In the genomic region with DNA sequence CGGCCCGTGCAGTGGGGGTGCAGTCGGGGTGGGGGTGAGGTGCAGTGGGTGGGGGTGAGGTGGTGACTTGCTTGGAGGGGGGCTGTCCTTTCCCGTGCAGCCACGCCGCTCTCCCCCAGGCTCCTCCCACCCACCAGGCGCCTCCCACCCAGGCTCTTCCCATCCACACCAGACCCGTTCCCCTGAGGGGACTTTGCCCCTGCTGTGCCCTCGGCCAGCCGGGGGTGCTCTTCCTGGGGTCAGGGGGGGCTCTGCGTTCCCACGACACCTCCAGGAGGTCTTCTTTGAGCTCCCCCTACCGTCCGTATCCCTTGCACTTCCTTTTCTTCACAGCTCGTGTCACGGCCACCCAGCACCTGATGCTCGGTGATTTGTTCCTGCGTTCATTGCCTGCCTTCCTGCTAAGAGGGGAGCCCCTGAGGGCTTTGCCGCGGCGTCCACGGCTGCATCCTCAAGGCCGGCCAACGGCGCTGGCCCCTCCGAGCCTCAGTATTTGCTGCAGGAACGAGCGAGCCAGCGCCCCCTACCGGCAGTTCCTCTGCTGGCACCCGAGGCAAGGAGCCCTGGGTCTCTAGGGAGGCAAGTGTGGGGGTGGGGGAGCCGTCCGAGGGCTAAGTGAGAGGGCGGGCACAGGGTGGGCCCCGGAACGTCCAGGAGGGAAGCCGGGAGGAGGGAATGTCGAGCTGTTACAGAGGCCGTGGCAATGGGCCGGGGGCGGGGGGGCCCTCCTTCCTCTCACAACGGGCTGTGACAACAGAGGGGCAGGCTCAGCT, we compare ENCODE assay signal across 8 cellular contexts. TPM values are rescaled to one million over a fixed set of nuclear protein-coding genes. Genes with fewer than 3 reads are reported as not detected.
A peak's percentile ranks its signal among the peaks of the same experiment; 100 is the strongest.
DNase-seq lines count a peak whose midpoint lies in the region; ATAC-seq and TF ChIP-seq lines count a peak whose summit lies in the region.

No MANE protein-coding gene starts in this region.

- H3K27me3 ChIP-seq in foreskin keratinocyte = peaks cover 33% of the 10 kb centered on the region
- H3K27me3 ChIP-seq in neutrophil = peaks cover 85% of the 10 kb centered on the region

- H3K27ac ChIP-seq in foreskin keratinocyte = no peak overlapping the region
- no peak overlapping the region for H3K27ac ChIP-seq in neutrophil

- H3K27me3 Mint-ChIP-seq in CD14-positive monocyte (ENCODE audit: low read depth in 3 of 3) = peaks cover 38 to 66% (median 58%) of the 10 kb centered on the region in 3 donors

- H3K9me3 ChIP-seq in neutrophil = no peaks in the 10 kb centered on the region

- H3K9me3 Mint-ChIP-seq in CD14-positive monocyte = peaks cover 0 to 9% (median 3%) of the 10 kb centered on the region in 7 donors

- H3K4me3 ChIP-seq in neutrophil (ENCODE audit: low read depth in 1 of 2, low read length in 1 of 2) = no peak overlapping the region

- peak; percentile 55 for ATAC-seq in foreskin keratinocyte

- H3K36me3 ChIP-seq in neutrophil = no peaks in the 10 kb centered on the region

- H3K4me1 Mint-ChIP-seq in CD14-positive monocyte = peaks cover 7% of the 10 kb centered on the region

- no peak overlapping the region for H3K27ac Mint-ChIP-seq in CD14-positive monocyte

- no peaks in the 10 kb centered on the region for H3K4me1 ChIP-seq in foreskin keratinocyte
- peaks cover 3 to 9% of the 10 kb centered on the region in 2 experiments for H3K4me1 ChIP-seq in neutrophil (ENCODE audit: control insufficient read depth in 1 of 2, insufficient read depth in 1 of 2, low read depth in 1 of 2, low read length in 1 of 2)

- H3K4me3 Mint-ChIP-seq in CD14-positive monocyte = peak overlapping the region; percentile 79 to 96

- peak; percentile 64 for DNase-seq in CD14-positive monocyte (ENCODE audit: low spot score)
- peak; percentile 42 for DNase-seq in HT1080 (ENCODE audit: low read depth)
- peak; percentile 48 to 79 for DNase-seq in SHP77 (lab: John Stamatoyannopoulos, UW)
- DNase-seq in activated gamma-delta T cell (lab: John Stamatoyannopoulos, UW) = peak; percentile 42
- peak in 1 of 2 donors; percentile 15 for DNase-seq in foreskin keratinocyte
- DNase-seq in stromal cell of bone marrow (ENCODE audit: low read depth) = peak; percentile 12
- DNase-seq in NCI-H187 (lab: John Stamatoyannopoulos, UW) = no peak

- intact Hi-C loops in CD14-positive monocyte (cut with micrococcal nuclease) = loop anchor here in 1 of 2 donors (2.0 to 5.0 kb wide), 2 partner anchors 70 to 199 kb away; no protein-coding TSS in a partner anchor

- TF ChIP-seq CTCF in CD14-positive monocyte (IDR thresholded peaks at IDR 0.05) = peak; percentile 92
- peak; percentile 75 for TF ChIP-seq CTCF in foreskin keratinocyte (conservative IDR thresholded peaks at IDR 0.05)
- TF ChIP-seq CTCF in neutrophil (IDR thresholded peaks at IDR 0.05) = peak; percentile 62

- H3K36me3 Mint-ChIP-seq in CD14-positive monocyte = no peaks in the 10 kb centered on the region

RNA-seq across cellular contexts. Expression of gene LRRC4B, which starts 11.8 kb away (rescaled TPM):
- not detected for polyA plus RNA-seq in CD14-positive monocyte
- total RNA-seq in HT1080 (2014; rRNA removed; shearing (Covaris generic)) = 0.03 and 0.08 TPM in 2 replicates
- polyA plus RNA-seq in HT1080 (2015; cell fraction: cytosol; rRNA removed) = 0.07 and 0.08 TPM in 2 replicates
- polyA plus RNA-seq in HT1080 (2015; cell fraction: nucleus; rRNA removed) = 0.18 TPM in 1 of 2 replicates, not detected in the other
- not detected in 2 replicates for total RNA-seq in foreskin keratinocyte
- polyA plus RNA-seq in foreskin keratinocyte = not detected in 2 replicates

RNA-seq across cellular contexts. Expression of gene ASPDH, which starts 42.7 kb away (rescaled TPM):
- not detected for polyA plus RNA-seq in CD14-positive monocyte
- total RNA-seq in HT1080 (2014; rRNA removed; shearing (Covaris generic)) = 0.31 TPM in 1 of 2 replicates, not detected in the other
- polyA plus RNA-seq in HT1080 (2015; cell fraction: cytosol; rRNA removed) = not detected in 2 replicates
- not detected in 2 replicates for polyA plus RNA-seq in HT1080 (2015; cell fraction: nucleus; rRNA removed)
- total RNA-seq in foreskin keratinocyte = not detected in 2 replicates
- not detected in 2 replicates for polyA plus RNA-seq in foreskin keratinocyte

RNA-seq across cellular contexts. Expression of gene JOSD2, which starts 45.4 kb away (rescaled TPM):
- 10 to 100 TPM; 33.0 to 37.2 TPM for polyA plus RNA-seq in CD14-positive monocyte
- total RNA-seq in HT1080 (2014; rRNA removed; shearing (Covaris generic)) = 41.2 and 47.4 TPM in 2 replicates
- polyA plus RNA-seq in HT1080 (2015; cell fraction: cytosol; rRNA removed) = 37.5 and 55.4 TPM in 2 replicates
- polyA plus RNA-seq in HT1080 (2015; cell fraction: nucleus; rRNA removed) = 23.7 and 24.0 TPM in 2 replicates
- 36.5 and 51.0 TPM in 2 replicates for total RNA-seq in foreskin keratinocyte
- polyA plus RNA-seq in foreskin keratinocyte = 69.8 and 94.1 TPM in 2 replicates

Comparison
In these comparisons a context has a peak if more than half of its experiments do, and no peak if none do; other contexts are left out.
1. DNase-seq: peak in CD14-positive monocyte (single experiment), HT1080 (single experiment), SHP77 (2 of 2), activated gamma-delta T cell (single experiment) and stromal cell of bone marrow (single experiment); none in NCI-H187 (0 of 2).
2. Peak in every context shown above with its lines, with median percentiles within 50 percentile points of each other: CTCF ChIP-seq.